Comparison of ENCODE assay signal across 8 cellular contexts in genomic region chr7:111138196-111138569, GRCh38. TPM values are rescaled to one million over a fixed set of nuclear protein-coding genes. Genes with fewer than 3 reads are reported as not detected.
DNase-seq lines count a peak whose midpoint lies in the region; ATAC-seq and TF ChIP-seq lines count a peak whose summit lies in the region.

No MANE protein-coding gene starts in this region.

- H3K4me3 ChIP-seq in fibroblast of mammary gland (ENCODE audit: control insufficient read depth, low read depth, low read length), result no peak overlapping the region

- H3K4me1 Mint-ChIP-seq in endothelial cell (ENCODE audit: unreplicated experiment), result peaks cover 5% of the 10 kb centered on the region

- no peak overlapping the region for H3K27ac Mint-ChIP-seq in endothelial cell (ENCODE audit: unreplicated experiment)

- peak; percentile 39 for DNase-seq in NCI-H69 (lab: John Stamatoyannopoulos, UW)
- peak; percentile 53 for DNase-seq in activated CD8-positive, alpha-beta memory T cell treated with anti-CD3 and anti-CD28 coated beads, Interleukin-2, amount 50 U/mL, for 4 hours
- DNase-seq in fibroblast of mammary gland (ENCODE audit: low read depth), result peak; percentile 64
- peak; percentile 25 for DNase-seq in stimulated activated CD4-positive, alpha-beta T cell treated with anti-CD3 and anti-CD28 coated beads, Interleukin-1b, Interleukin-23, amount 100 ng/mL, for 4 hours (ENCODE audit: low read depth in 2 of 2)
- DNase-seq in endothelial cell (ENCODE audit: low spot score), result no peak
- DNase-seq in NCI-H2029 (lab: John Stamatoyannopoulos, UW), result no peak

- TF ChIP-seq CTCF in fibroblast of mammary gland (conservative IDR thresholded peaks at IDR 0.05; ENCODE audit: control insufficient read depth, insufficient read depth, low read depth, low read length) (no peak), endothelial cell (IDR thresholded peaks at IDR 0.05; ENCODE audit: unreplicated experiment) (no peak)

- no peaks in the 10 kb centered on the region for H3K27me3 Mint-ChIP-seq in endothelial cell (ENCODE audit: unreplicated experiment)

- no peak overlapping the region for H3K4me3 Mint-ChIP-seq in endothelial cell (ENCODE audit: unreplicated experiment)

- peak; percentile 96 for ATAC-seq in GM18499 (IDR thresholded peaks at IDR 0.05; ENCODE audit: insufficient read depth, unreplicated experiment)
- ATAC-seq in HG02610 (IDR thresholded peaks at IDR 0.05; ENCODE audit: unreplicated experiment), result peak; percentile 99

- H3K36me3 Mint-ChIP-seq in endothelial cell (ENCODE audit: low read depth, unreplicated experiment), result no peaks in the 10 kb centered on the region

- H3K9me3 Mint-ChIP-seq in endothelial cell (ENCODE audit: unreplicated experiment), result no peaks in the 10 kb centered on the region

RNA-seq across cellular contexts. Expression of gene LRRN3, which starts 47.3 kb away (rescaled TPM):
- not detected for total RNA-seq in endothelial cell (ENCODE audit: unreplicated experiment)

Comparison
In these comparisons a context has a peak if more than half of its experiments do, and no peak if none do; other contexts are left out.
1. DNase-seq: peak in NCI-H69 (single experiment), activated CD8-positive, alpha-beta memory T cell treated with anti-CD3 and anti-CD28 coated beads, Interleukin-2, amount 50 U/mL, for 4 hours (single experiment), fibroblast of mammary gland (single experiment) and stimulated activated CD4-positive, alpha-beta T cell treated with anti-CD3 and anti-CD28 coated beads, Interleukin-1b, Interleukin-23, amount 100 ng/mL, for 4 hours (2 of 2); none in endothelial cell (single experiment) and NCI-H2029 (single experiment).